ENCODE assay signal across 1 cellular context in the genomic region with DNA sequence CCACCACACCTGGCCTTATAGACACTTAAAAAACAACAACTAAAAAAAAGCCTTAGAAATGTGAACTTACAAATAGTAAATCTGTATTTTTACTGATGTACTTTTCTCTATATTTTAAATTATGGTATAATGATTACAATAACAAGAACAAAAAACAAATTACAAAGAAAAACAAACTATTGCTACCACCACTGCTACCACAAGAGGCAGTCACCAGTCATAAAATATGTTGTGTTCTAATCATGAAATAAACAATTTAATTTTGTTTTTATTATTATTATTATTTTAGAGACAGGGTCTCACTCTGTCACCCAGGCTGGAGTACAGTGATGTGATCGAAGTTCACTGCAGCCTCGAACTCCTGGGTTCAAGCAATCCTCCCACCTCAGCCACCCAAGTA.
TF ChIP-seq lines count a peak whose summit lies in the region.

No MANE protein-coding gene starts in this region.

TF ChIP-seq in SK-N-SH treated with all-trans-retinoic acid at 6 μM for 48 hours, 23 proteins besides CTCF, POLR2A, EP300 and RAD21 (continued from another document):
- TF ChIP-seq, protein P1, sequence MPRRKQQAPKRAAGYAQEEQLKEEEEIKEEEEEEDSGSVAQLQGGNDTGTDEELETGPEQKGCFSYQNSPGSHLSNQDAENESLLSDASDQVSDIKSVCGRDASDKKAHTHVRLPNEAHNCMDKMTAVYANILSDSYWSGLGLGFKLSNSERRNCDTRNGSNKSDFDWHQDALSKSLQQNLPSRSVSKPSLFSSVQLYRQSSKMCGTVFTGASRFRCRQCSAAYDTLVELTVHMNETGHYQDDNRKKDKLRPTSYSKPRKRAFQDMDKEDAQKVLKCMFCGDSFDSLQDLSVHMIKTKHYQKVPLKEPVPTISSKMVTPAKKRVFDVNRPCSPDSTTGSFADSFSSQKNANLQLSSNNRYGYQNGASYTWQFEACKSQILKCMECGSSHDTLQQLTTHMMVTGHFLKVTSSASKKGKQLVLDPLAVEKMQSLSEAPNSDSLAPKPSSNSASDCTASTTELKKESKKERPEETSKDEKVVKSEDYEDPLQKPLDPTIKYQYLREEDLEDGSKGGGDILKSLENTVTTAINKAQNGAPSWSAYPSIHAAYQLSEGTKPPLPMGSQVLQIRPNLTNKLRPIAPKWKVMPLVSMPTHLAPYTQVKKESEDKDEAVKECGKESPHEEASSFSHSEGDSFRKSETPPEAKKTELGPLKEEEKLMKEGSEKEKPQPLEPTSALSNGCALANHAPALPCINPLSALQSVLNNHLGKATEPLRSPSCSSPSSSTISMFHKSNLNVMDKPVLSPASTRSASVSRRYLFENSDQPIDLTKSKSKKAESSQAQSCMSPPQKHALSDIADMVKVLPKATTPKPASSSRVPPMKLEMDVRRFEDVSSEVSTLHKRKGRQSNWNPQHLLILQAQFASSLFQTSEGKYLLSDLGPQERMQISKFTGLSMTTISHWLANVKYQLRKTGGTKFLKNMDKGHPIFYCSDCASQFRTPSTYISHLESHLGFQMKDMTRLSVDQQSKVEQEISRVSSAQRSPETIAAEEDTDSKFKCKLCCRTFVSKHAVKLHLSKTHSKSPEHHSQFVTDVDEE (CRISPR knock-in tag; IDR thresholded peaks at IDR 0.05): no peak
- TF ChIP-seq ARNTL (CRISPR knock-in tag; IDR thresholded peaks at IDR 0.05; ENCODE audit: borderline replicate concordance, low read depth): no peak
